ENCODE assay signal across 21 cellular contexts in the genomic region with DNA sequence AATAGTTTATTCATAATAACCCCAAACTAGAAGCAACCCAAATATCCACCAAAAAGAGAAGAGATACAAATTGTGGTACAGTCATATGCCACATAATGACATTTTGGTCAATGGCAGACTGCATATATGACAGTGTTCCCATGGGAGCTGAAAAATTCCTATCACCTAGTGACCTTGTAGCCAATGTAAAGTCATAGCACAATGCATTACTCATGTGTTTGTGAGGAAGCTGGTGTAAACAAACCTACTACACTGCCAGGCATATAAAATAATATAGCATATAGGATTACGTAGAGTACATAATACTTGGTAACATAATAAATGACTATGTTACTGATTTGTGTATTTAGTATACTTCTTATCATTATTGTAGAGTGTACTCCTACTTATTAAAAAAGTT. TPM values are rescaled to one million over a fixed set of nuclear protein-coding genes. Genes with fewer than 3 reads are reported as not detected.
"Had no signal": no experiment of that assay in that cellular context is flagged by ENCODE, and none has a peak within 500 bp of the region (broad histone marks: within the 10 kb centered on the region; RNA-seq: fewer than 3 reads in every experiment).

No MANE protein-coding gene starts in this region.

- H3K27me3 ChIP-seq: SJSA1 had no signal

- H2AFZ ChIP-seq: PC-9 had no signal

- FAIRE-seq: HepG2 had no signal

- DNase-seq: IMR-90, Karpas-422, KG1, MM.1S, NCI-H1092 treated with DMSO at 0.1 percent for 48 hours, NCI-H1436, NCI-H187, NCI-H2029, NCI-H2081 treated with DMSO at 0.1 percent for 48 hours, NCI-H2227 treated with DMSO at 0.1 percent for 48 hours, NCI-H524, NCI-H526 treated with DMSO at 0.1 percent for 48 hours, NCI-H748 treated with DMSO at 0.1 percent for 48 hours, PC-9, Right ventricle myocardium superior, RPMI8226, SIG-M5 had no signal

- H3K4me1 ChIP-seq: SJSA1 had no signal

- ATAC-seq: HepG2 had no signal

- H3K4me3 ChIP-seq: PC-9, SJSA1, SK-N-MC had no signal

- H3K27ac ChIP-seq: PC-9, SJSA1, SK-N-MC had no signal

- H3K4me2 ChIP-seq: PC-9 had no signal

- H3K9me3 ChIP-seq: SJSA1 had no signal

RNA-seq across cellular contexts. Expression of a gene that starts 29.5 kb away (rescaled TPM):
- total RNA-seq: HT1080 had no signal
